In the genomic region with DNA sequence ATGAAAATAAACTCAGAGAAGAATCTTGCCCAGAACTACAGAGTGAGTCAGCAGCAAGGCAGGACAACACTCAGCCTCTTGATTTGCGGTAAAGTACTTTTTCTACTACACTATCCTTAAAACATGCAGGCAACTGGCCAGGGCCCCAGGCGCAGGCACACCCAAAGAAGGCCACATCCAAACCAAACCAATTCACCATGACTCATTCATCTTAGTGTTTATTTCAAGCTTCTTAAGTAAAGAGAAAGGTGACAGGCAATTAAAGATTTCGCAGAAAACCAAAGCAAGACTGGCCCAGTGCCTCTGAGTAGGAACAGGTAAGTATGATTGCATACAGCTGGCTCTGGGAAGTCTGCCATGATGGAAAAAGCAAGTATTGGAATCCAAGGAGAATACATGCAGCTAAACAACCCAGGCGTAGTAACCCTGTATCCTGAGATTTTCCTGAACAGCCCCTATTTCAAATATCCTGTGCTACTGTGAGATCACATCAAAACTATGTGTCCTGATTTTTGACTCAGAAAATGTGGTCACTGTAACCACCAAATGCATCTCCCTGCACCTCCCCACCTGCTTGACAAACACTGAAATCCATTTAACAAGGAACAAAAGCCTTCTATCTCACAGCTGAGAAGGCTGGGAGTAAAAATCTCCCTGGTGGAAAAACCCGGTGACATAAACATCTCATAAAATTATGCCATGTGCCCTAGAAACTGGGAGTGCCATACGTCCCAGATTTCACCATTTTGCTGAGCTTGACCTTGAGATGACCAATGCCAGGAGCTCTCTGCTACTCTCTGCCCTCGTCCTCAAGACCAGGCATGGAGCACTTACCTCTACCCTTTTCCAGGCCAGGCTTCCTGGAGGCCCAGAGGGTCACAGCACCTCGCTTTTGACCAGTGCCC, we compare ENCODE assay signal across 8 cellular contexts. TPM values are rescaled to one million over a fixed set of nuclear protein-coding genes. Genes with fewer than 3 reads are reported as not detected.
DNase-seq lines count a peak whose midpoint lies in the region; ATAC-seq, FAIRE-seq and TF ChIP-seq lines count a peak whose summit lies in the region.

No MANE protein-coding gene starts in this region.

- H3K4me1 Mint-ChIP-seq in nephron progenitor cell, result peaks cover 5% of the 10 kb centered on the region

- TF ChIP-seq CTCF in astrocyte of the cerebellum (IDR thresholded peaks at IDR 0.05; ENCODE audit: low read depth, low read length, missing control alignments), result no peak
- no peak for TF ChIP-seq CTCF in keratinocyte (optimal IDR thresholded peaks at IDR 0.05 in 1 of 3, IDR thresholded peaks at IDR 0.05 in 1 of 3, conservative IDR thresholded peaks at IDR 0.05 in 1 of 3; ENCODE audit: extremely low read depth in 1 of 3, insufficient read depth in 2 of 3, low read length in 3 of 3)
- TF ChIP-seq CTCF in suprapubic skin (IDR thresholded peaks at IDR 0.05), result no peak
- no peak for TF ChIP-seq CTCF in nephron progenitor cell (IDR thresholded peaks at IDR 0.05)

- H3K36me3 ChIP-seq in keratinocyte (ENCODE audit: control insufficient read depth in 2 of 2, extremely low read depth in 1 of 2, insufficient read depth in 2 of 2, low read length in 2 of 2) (no peaks in the 10 kb centered on the region), suprapubic skin (no peaks in the 10 kb centered on the region)

- H3K27ac ChIP-seq in keratinocyte (ENCODE audit: control insufficient read depth, insufficient read depth, low read length), result peak overlapping the region; percentile 97
- H3K27ac ChIP-seq in suprapubic skin, result peak overlapping the region; percentile 96

- H3K4me3 Mint-ChIP-seq in nephron progenitor cell, result no peak overlapping the region

- peak; percentile 100 for DNase-seq in HS-5 (ENCODE audit: low read depth)
- DNase-seq in astrocyte of the cerebellum (ENCODE audit: low read depth), result peak; percentile 99
- peak; percentile 97 for DNase-seq in keratinocyte (ENCODE audit: low read depth, low spot score)
- DNase-seq in suprapubic skin (ENCODE audit: low spot score in 2 of 2), result peak; percentile 94 to 95
- DNase-seq in SHP77 treated with DMSO at 0.1 percent for 48 hours (lab: John Stamatoyannopoulos, UW), result no peak
- no peak for DNase-seq in NCI-H510A treated with DMSO at 0.1 percent for 48 hours (lab: John Stamatoyannopoulos, UW)
- no peak for DNase-seq in nephron progenitor cell

- dilution Hi-C loops in keratinocyte (cut with MboI; ENCODE audit: extremely low pct_ligation_motif_present, low sequenced_read_pairs), result no loop called here

- H3K9me1 ChIP-seq in keratinocyte (ENCODE audit: control insufficient read depth, extremely low read depth, insufficient read depth, low read length), result no peaks in the 10 kb centered on the region

- H3K36me3 Mint-ChIP-seq in nephron progenitor cell (ENCODE audit: low read depth), result no peaks in the 10 kb centered on the region

- H3K4me2 ChIP-seq in keratinocyte (ENCODE audit: control insufficient read depth, extremely low read depth, insufficient read depth, low read depth, low read length), result peak overlapping the region; percentile 50

- no peaks in the 10 kb centered on the region for H3K27me3 ChIP-seq in keratinocyte (ENCODE audit: control insufficient read depth, extremely low read depth, insufficient read depth, low read length)
- H3K27me3 ChIP-seq in suprapubic skin, result no peaks in the 10 kb centered on the region

- no peaks in the 10 kb centered on the region for H4K20me1 ChIP-seq in keratinocyte (ENCODE audit: control insufficient read depth, extremely low read depth, insufficient read depth, low read length)

- H3K9me3 ChIP-seq in keratinocyte (ENCODE audit: control insufficient read depth, low read depth, low read length) (no peaks in the 10 kb centered on the region), suprapubic skin (no peaks in the 10 kb centered on the region)

- in situ Hi-C loops in astrocyte of the cerebellum (cut with HindIII; ENCODE audit: low sequenced_read_pairs), result no loop called here

- H3K27me3 Mint-ChIP-seq in nephron progenitor cell (ENCODE audit: low read depth, poor library complexity), result peaks cover 9% of the 10 kb centered on the region

- H3K9ac ChIP-seq in keratinocyte (ENCODE audit: control insufficient read depth, extremely low read depth, insufficient read depth, low read length), result peak overlapping the region; percentile 80

- TF ChIP-seq EP300 in suprapubic skin (IDR thresholded peaks at IDR 0.05), result no peak

- peak; percentile 36 for FAIRE-seq in keratinocyte (lab: Jason Lieb, UNC)

- 44% methylated on average over 8 of the region's 8 CpGs for WGBS in suprapubic skin

- no peak overlapping the region for H3K4me3 ChIP-seq in astrocyte of the cerebellum (ENCODE audit: low read depth, low read length)
- H3K4me3 ChIP-seq in keratinocyte (ENCODE audit: control insufficient read depth in 2 of 3, extremely low read depth in 1 of 3, insufficient read depth in 2 of 3, low read depth in 1 of 3, low read length in 3 of 3), result peak overlapping the region in 2 of 3 experiments; percentile 9 to 16
- H3K4me3 ChIP-seq in suprapubic skin, result no peak overlapping the region

- H3K9me3 Mint-ChIP-seq in nephron progenitor cell, result no peaks in the 10 kb centered on the region

- no peaks in the 10 kb centered on the region for H3K79me2 ChIP-seq in keratinocyte (ENCODE audit: control insufficient read depth, insufficient read depth, low read length)

- TF ChIP-seq POLR2A in suprapubic skin (IDR thresholded peaks at IDR 0.05), result no peak

- no peak overlapping the region for H3K27ac Mint-ChIP-seq in nephron progenitor cell

- no peak for ATAC-seq in GM18861 (IDR thresholded peaks at IDR 0.05; ENCODE audit: unreplicated experiment)

- no peak overlapping the region for H2AFZ ChIP-seq in keratinocyte (ENCODE audit: control insufficient read depth, low read length)

- H3K4me1 ChIP-seq in keratinocyte (ENCODE audit: control insufficient read depth, extremely low read depth, insufficient read depth, low read length) (peaks cover 63% of the 10 kb centered on the region), suprapubic skin (peaks cover 75% of the 10 kb centered on the region)

RNA-seq across cellular contexts. Expression of a gene that starts 12.4 kb away (rescaled TPM):
- polyA plus RNA-seq in keratinocyte, result 0.58 to 1.5 TPM (median 1.0 TPM) in 3 replicates
- polyA plus RNA-seq in keratinocyte (2011; ENCODE audit: low read depth), result not detected
- 0.81 and 1.2 TPM in 2 replicates for polyA plus RNA-seq in keratinocyte (2011; cell fraction: cytosol; rRNA removed)
- polyA plus RNA-seq in keratinocyte (2011; cell fraction: nucleus; rRNA removed), result 0.28 and 0.67 TPM in 2 replicates
- 0.17 and 3.6 TPM in 2 replicates for polyA plus RNA-seq in keratinocyte (2012; ENCODE audit: low replicate concordance)
- polyA minus RNA-seq in keratinocyte, result 0.99 to 1.4 TPM in 2 of 3 replicates, not detected in the other
- not detected for polyA minus RNA-seq in keratinocyte (2011; cell fraction: cytosol; rRNA and poly(A)+ RNA removed)
- 0.70 TPM in 1 of 2 replicates, not detected in the other for polyA minus RNA-seq in keratinocyte (2011; cell fraction: nucleus; rRNA and poly(A)+ RNA removed)
- 10 to 100 TPM in 2 of 4 donors, 1 to 10 TPM in 2; 1.2 to 34.8 (median 17.6) TPM for total RNA-seq in suprapubic skin

RNA-seq across cellular contexts. Expression of a gene that starts 12.5 kb away (rescaled TPM):
- polyA plus RNA-seq in keratinocyte, result 24.9 to 43.3 TPM (median 36.1 TPM) in 3 replicates
- 20.4 TPM for polyA plus RNA-seq in keratinocyte (2011; ENCODE audit: low read depth)
- 21.3 and 26.4 TPM in 2 replicates for polyA plus RNA-seq in keratinocyte (2011; cell fraction: cytosol; rRNA removed)
- polyA plus RNA-seq in keratinocyte (2011; cell fraction: nucleus; rRNA removed), result 25.1 and 28.9 TPM in 2 replicates
- 21.7 and 32.9 TPM in 2 replicates for polyA plus RNA-seq in keratinocyte (2012; ENCODE audit: low replicate concordance)
- 11.3 to 24.8 TPM (median 14.8 TPM) in 3 replicates for polyA minus RNA-seq in keratinocyte
- polyA minus RNA-seq in keratinocyte (2011; cell fraction: cytosol; rRNA and poly(A)+ RNA removed), result 13.4 TPM
- polyA minus RNA-seq in keratinocyte (2011; cell fraction: nucleus; rRNA and poly(A)+ RNA removed), result 7.4 and 10.1 TPM in 2 replicates
- 10 to 100 TPM; 18.7 to 59.6 (median 30.5) TPM for total RNA-seq in suprapubic skin

RNA-seq across cellular contexts. Expression of a gene that starts 33.2 kb away (rescaled TPM):
- polyA plus RNA-seq in keratinocyte, result 9.1 to 69.8 TPM (median 46.6 TPM) in 3 replicates
- not detected for polyA plus RNA-seq in keratinocyte (2011; ENCODE audit: low read depth)
- 16.0 and 19.1 TPM in 2 replicates for polyA plus RNA-seq in keratinocyte (2011; cell fraction: cytosol; rRNA removed)
- polyA plus RNA-seq in keratinocyte (2011; cell fraction: nucleus; rRNA removed), result 7.5 and 8.3 TPM in 2 replicates
- polyA plus RNA-seq in keratinocyte (2012; ENCODE audit: low replicate concordance), result 0.38 and 49.5 TPM in 2 replicates
- polyA minus RNA-seq in keratinocyte, result 5.0 to 33.8 TPM (median 27.2 TPM) in 3 replicates
- polyA minus RNA-seq in keratinocyte (2011; cell fraction: cytosol; rRNA and poly(A)+ RNA removed), result 27.8 TPM
- 5.1 and 9.5 TPM in 2 replicates for polyA minus RNA-seq in keratinocyte (2011; cell fraction: nucleus; rRNA and poly(A)+ RNA removed)
- 10 to 100 TPM in 3 of 4 donors, 1 to 10 TPM in 1; 9.0 to 25.4 (median 20.7) TPM for total RNA-seq in suprapubic skin

RNA-seq across cellular contexts. Expression of a gene that starts 47.8 kb away (rescaled TPM):
- 0.16 TPM in 1 of 3 replicates, not detected in the others for polyA plus RNA-seq in keratinocyte
- polyA plus RNA-seq in keratinocyte (2011; ENCODE audit: low read depth), result 0.92 TPM
- not detected in 2 replicates for polyA plus RNA-seq in keratinocyte (2011; cell fraction: cytosol; rRNA removed)
- polyA plus RNA-seq in keratinocyte (2011; cell fraction: nucleus; rRNA removed), result 0.57 and 0.66 TPM in 2 replicates
- polyA plus RNA-seq in keratinocyte (2012; ENCODE audit: low replicate concordance), result not detected in 2 replicates
- not detected in 3 replicates for polyA minus RNA-seq in keratinocyte
- polyA minus RNA-seq in keratinocyte (2011; cell fraction: cytosol; rRNA and poly(A)+ RNA removed), result not detected
- not detected in 2 replicates for polyA minus RNA-seq in keratinocyte (2011; cell fraction: nucleus; rRNA and poly(A)+ RNA removed)
- 1 to 10 TPM in 1 of 4 donors, under 1 TPM in 1, not detected in 2; 0.91 to 1.6 TPM for total RNA-seq in suprapubic skin

RNA-seq across cellular contexts. Expression of a gene that starts 54.3 kb away (rescaled TPM):
- 5.2 to 8.6 TPM (median 6.9 TPM) in 3 replicates for polyA plus RNA-seq in keratinocyte
- polyA plus RNA-seq in keratinocyte (2011; ENCODE audit: low read depth), result 8.5 TPM
- 2.9 and 7.1 TPM in 2 replicates for polyA plus RNA-seq in keratinocyte (2011; cell fraction: cytosol; rRNA removed)
- 7.1 and 11.6 TPM in 2 replicates for polyA plus RNA-seq in keratinocyte (2011; cell fraction: nucleus; rRNA removed)
- 6.6 and 9.9 TPM in 2 replicates for polyA plus RNA-seq in keratinocyte (2012; ENCODE audit: low replicate concordance)
- polyA minus RNA-seq in keratinocyte, result 3.7 to 5.0 TPM (median 4.0 TPM) in 3 replicates
- polyA minus RNA-seq in keratinocyte (2011; cell fraction: cytosol; rRNA and poly(A)+ RNA removed), result 18.0 TPM
- polyA minus RNA-seq in keratinocyte (2011; cell fraction: nucleus; rRNA and poly(A)+ RNA removed), result 5.9 and 6.3 TPM in 2 replicates
- total RNA-seq in suprapubic skin, result 100 to 1,000 TPM; 106 to 161 (median 143) TPM

Comparison
In these comparisons a context has a peak if more than half of its experiments do, and no peak if none do; other contexts are left out.
1. DNase-seq: peak in HS-5 (single experiment), astrocyte of the cerebellum (single experiment), keratinocyte (single experiment) and suprapubic skin (2 of 2); none in SHP77 treated with DMSO at 0.1 percent for 48 hours (single experiment), NCI-H510A treated with DMSO at 0.1 percent for 48 hours (single experiment) and nephron progenitor cell (single experiment).
2. H3K4me3 ChIP-seq: peak in keratinocyte (2 of 3); none in astrocyte of the cerebellum (single experiment) and suprapubic skin (single experiment).